Comparison of ENCODE assay signal across 15 cellular contexts in the genomic region with DNA sequence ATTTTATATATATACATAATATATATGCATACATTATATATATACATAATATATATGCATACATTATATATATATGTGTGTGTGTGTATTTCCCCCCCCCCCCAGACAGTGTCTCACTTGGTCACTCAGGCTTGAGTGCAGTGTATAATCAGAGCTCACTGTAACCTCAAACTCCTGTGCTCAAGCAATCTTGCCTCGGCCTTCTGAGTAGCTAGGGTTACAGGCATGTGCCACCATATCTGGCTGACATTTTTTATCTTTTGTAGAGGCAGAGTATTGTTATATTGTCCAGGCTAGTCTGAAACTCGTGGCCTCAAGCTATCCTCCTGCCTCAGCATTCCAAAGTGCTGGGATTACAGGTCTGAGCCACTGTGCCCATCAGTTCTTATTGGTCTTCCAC. TPM values are rescaled to one million over a fixed set of nuclear protein-coding genes. Genes with fewer than 3 reads are reported as not detected.
DNase-seq lines count a peak whose midpoint lies in the region; ATAC-seq and TF ChIP-seq lines count a peak whose summit lies in the region.
"Had no signal": no experiment of that assay in that cellular context is flagged by ENCODE, and none has a peak within 500 bp of the region (broad histone marks: within the 10 kb centered on the region; RNA-seq: fewer than 3 reads in every experiment).

No MANE protein-coding gene starts in this region.

- no peak overlapping the region for H3K27ac ChIP-seq in breast epithelium
- H3K27ac ChIP-seq in left ventricle myocardium inferior (replicated peaks), result no peak overlapping the region
- H3K27ac ChIP-seq: BLaER1 treated with 17β-estradiol and CSF1 and Interleukin-3, amounts not matched to agents 10 nM and 100 nM had no signal

- intact Hi-C loops in MCF 10A (cut with micrococcal nuclease), result no loop called here
- intact Hi-C loops in breast epithelium (cut with DNase I; ENCODE audit: low total_unique reads), result no loop called here
- intact Hi-C loops in left ventricle myocardium superior (cut with micrococcal nuclease), result no loop called here
- intact Hi-C loops in left ventricle myocardium inferior (cut with micrococcal nuclease), result no loop called here

- H3K36me3 Mint-ChIP-seq in MCF 10A (ENCODE audit: insufficient read depth, unreplicated experiment) (peaks cover 31% of the 10 kb centered on the region), T-cell (peaks cover 12% of the 10 kb centered on the region)
- H3K36me3 Mint-ChIP-seq in central memory CD8-positive, alpha-beta T cell (ENCODE audit: insufficient read depth), result peaks cover 2% of the 10 kb centered on the region

- no peaks in the 10 kb centered on the region for H3K27me3 ChIP-seq in breast epithelium
- H3K27me3 ChIP-seq in left ventricle myocardium inferior (ENCODE audit: low read depth), result no peaks in the 10 kb centered on the region
- H3K27me3 ChIP-seq: BLaER1 treated with 17β-estradiol and CSF1 and Interleukin-3, amounts not matched to agents 10 nM and 100 nM had no signal

- H3K4me3 ChIP-seq in breast epithelium (no peak overlapping the region), left ventricle myocardium inferior (no peak overlapping the region)
- H3K4me3 ChIP-seq: BLaER1 treated with 17β-estradiol and CSF1 and Interleukin-3, amounts not matched to agents 10 nM and 100 nM had no signal

- no peaks in the 10 kb centered on the region for H3K36me3 ChIP-seq in breast epithelium
- H3K36me3 ChIP-seq in left ventricle myocardium inferior, result peaks cover 13% of the 10 kb centered on the region

- ATAC-seq in left ventricle myocardium superior, result peak; percentile 33
- ATAC-seq in central memory CD8-positive, alpha-beta T cell (replicated peaks; ENCODE audit: extremely low read depth, poor library complexity, severe bottlenecking), result no peak
- no peak for ATAC-seq in T-cell (replicated peaks in 1 of 4)
- ATAC-seq: CD8-positive, alpha-beta T cell; HepG2 had no signal

- POLR2A ChIA-PET in MCF 10A (lab: Yijun Ruan, JAX) (interaction anchor here (2.0 to 5.5 kb wide), 2 partner anchors 8 to 14 kb away, joined by 8 to 52 read pairs; a partner anchor contains a TSS), T-cell (lab: Charles Lee) (interaction anchor here in 1 of 2 donors (1.1 kb wide), 1 partner anchor 17 kb away, joined by 5 read pairs; a partner anchor contains a TSS)

- no TSS peak for BruUV-seq in MCF 10A (replicated peaks; lab: Mats Ljungman, UMichigan)

- TF ChIP-seq CTCF in MCF 10A (IDR thresholded peaks at IDR 0.05; ENCODE audit: unreplicated experiment) (no peak), breast epithelium (IDR thresholded peaks at IDR 0.05) (no peak), left ventricle myocardium inferior (IDR thresholded peaks at IDR 0.05; ENCODE audit: borderline replicate concordance) (no peak)

- peaks cover 37% of the 10 kb centered on the region for H3K4me1 Mint-ChIP-seq in MCF 10A (ENCODE audit: insufficient read depth, unreplicated experiment)
- H3K4me1 Mint-ChIP-seq in central memory CD8-positive, alpha-beta T cell, result peaks cover 45% of the 10 kb centered on the region
- peaks cover 30 to 39% (median 38%) of the 10 kb centered on the region in 3 donors for H3K4me1 Mint-ChIP-seq in T-cell

- CTCF ChIA-PET in MCF 10A (lab: Yijun Ruan, JAX) (interaction anchor here (0.6 to 0.9 kb wide), 2 partner anchors 35 to 127 kb away, joined by 4 to 5 read pairs; no protein-coding TSS in a partner anchor), T-cell (lab: Charles Lee) (no interaction called here)

- no peaks in the 10 kb centered on the region for H3K9me3 ChIP-seq in breast epithelium
- H3K9me3 ChIP-seq in left ventricle myocardium inferior (replicated peaks), result no peaks in the 10 kb centered on the region

- H3K27me3 Mint-ChIP-seq in MCF 10A (ENCODE audit: insufficient read depth, unreplicated experiment), result no peaks in the 10 kb centered on the region
- H3K27me3 Mint-ChIP-seq in central memory CD8-positive, alpha-beta T cell, result no peaks in the 10 kb centered on the region
- no peaks in the 10 kb centered on the region for H3K27me3 Mint-ChIP-seq in T-cell
- H3K27me3 Mint-ChIP-seq: B cell had no signal

- H3K4me3 Mint-ChIP-seq in MCF 10A (ENCODE audit: unreplicated experiment) (no peak overlapping the region), T-cell (no peak overlapping the region)
- H3K4me3 Mint-ChIP-seq in central memory CD8-positive, alpha-beta T cell, result no peak overlapping the region
- H3K4me3 Mint-ChIP-seq: B cell; CD8-positive, alpha-beta T cell; H9 had no signal

- no peak for DNase-seq in MCF 10A (ENCODE audit: unreplicated experiment)
- no peak for DNase-seq in breast epithelium (ENCODE audit: low spot score in 2 of 2)
- DNase-seq in left ventricle myocardium superior, result no peak
- DNase-seq in left ventricle myocardium inferior, result no peak
- DNase-seq in central memory CD8-positive, alpha-beta T cell (ENCODE audit: low spot score in 2 of 2), result no peak
- no peak for DNase-seq in T-cell
- DNase-seq in NCI-H1105 (lab: John Stamatoyannopoulos, UW), result no peak
- DNase-seq: Calu3; CD8-positive, alpha-beta T cell; DMS79 treated with DMSO at 0.1 percent for 48 hours; GF-D8; H9 had no signal

- H3K9me3 Mint-ChIP-seq in MCF 10A (ENCODE audit: unreplicated experiment), result no peaks in the 10 kb centered on the region
- H3K9me3 Mint-ChIP-seq in central memory CD8-positive, alpha-beta T cell, result no peaks in the 10 kb centered on the region
- no peaks in the 10 kb centered on the region for H3K9me3 Mint-ChIP-seq in T-cell
- H3K9me3 Mint-ChIP-seq: CD8-positive, alpha-beta T cell; H9 had no signal

- H3K4me1 ChIP-seq in breast epithelium (no peaks in the 10 kb centered on the region), left ventricle myocardium inferior (peaks cover 49% of the 10 kb centered on the region)
- H3K4me1 ChIP-seq: BLaER1 treated with 17β-estradiol and CSF1 and Interleukin-3, amounts not matched to agents 10 nM and 100 nM had no signal

- peak overlapping the region; percentile 41 for H3K27ac Mint-ChIP-seq in MCF 10A (ENCODE audit: low read depth, unreplicated experiment)
- peak overlapping the region; percentile 3 for H3K27ac Mint-ChIP-seq in central memory CD8-positive, alpha-beta T cell (ENCODE audit: low read depth)
- no peak overlapping the region for H3K27ac Mint-ChIP-seq in T-cell
- H3K27ac Mint-ChIP-seq: B cell; CD8-positive, alpha-beta T cell had no signal

- no peak for TF ChIP-seq POLR2A in breast epithelium (IDR thresholded peaks at IDR 0.05)

RNA-seq across cellular contexts. Expression of a gene that starts 9.1 kb away (rescaled TPM):
- 156 and 169 TPM in 2 replicates for total RNA-seq in MCF 10A (2022)
- total RNA-seq in breast epithelium, result 100 to 1,000 TPM in 2 of 3 donors, 10 to 100 TPM in 1; 96.0 to 186 (median 156) TPM
- total RNA-seq in left ventricle myocardium superior, result 50.7 TPM
- 55.7 TPM for total RNA-seq in left ventricle myocardium inferior
- total RNA-seq in T-cell, result 100 to 1,000 TPM; 180 to 224 (median 194) TPM

RNA-seq across cellular contexts. Expression of a gene that starts 16.8 kb away (rescaled TPM):
- total RNA-seq in MCF 10A (2022) (28.5 and 33.5 TPM in 2 replicates), breast epithelium (10 to 100 TPM; 25.3 to 39.5 (median 31.5) TPM), left ventricle myocardium superior (99.4 TPM), left ventricle myocardium inferior (118 TPM), T-cell (10 to 100 TPM in 4 of 5 donors, 1 to 10 TPM in 1; 10.0 to 19.6 (median 12.2) TPM)

RNA-seq across cellular contexts. Expression of a gene that starts 57.8 kb away (rescaled TPM):
- total RNA-seq in MCF 10A (2022), result 0.07 TPM in 1 of 2 replicates, not detected in the other
- 1 to 10 TPM; 2.6 to 3.6 (median 2.6) TPM for total RNA-seq in breast epithelium
- 4.9 TPM for total RNA-seq in left ventricle myocardium superior
- 2.5 TPM for total RNA-seq in left ventricle myocardium inferior
- under 1 TPM; 0.09 to 0.19 (median 0.16) TPM for total RNA-seq in T-cell
- total RNA-seq: B cell had no signal

Comparison
In these comparisons a context has a peak if more than half of its experiments do, and no peak if none do; other contexts are left out.
1. H3K27ac Mint-ChIP-seq: peak in MCF 10A (single experiment) and central memory CD8-positive, alpha-beta T cell (single experiment); none in T-cell (0 of 2).